ENCODE assay signal across 20 cellular contexts in genomic region chr21:15526793-15527192, GRCh38.
"Had no signal": no experiment of that assay in that cellular context is flagged by ENCODE, and none has a peak within 500 bp of the region (broad histone marks: within the 10 kb centered on the region; RNA-seq: fewer than 3 reads in every experiment).

No MANE protein-coding gene starts in this region.

- H2AFZ ChIP-seq: parathyroid adenoma had no signal

- H3K9me3 ChIP-seq: colonic mucosa, psoas muscle, sigmoid colon, thyroid gland had no signal

- H3K4me1 Mint-ChIP-seq: mesothelial cell of epicardium, neural crest cell had no signal

- H3K36me3 Mint-ChIP-seq: stimulated activated effector memory CD8-positive, alpha-beta T cell treated with anti-CD3 and anti-CD28 coated beads, Interleukin-12 subunit alpha, Interleukin-12 subunit beta, amount 100 ng/mL, for 72 hours; type B pancreatic cell had no signal

- ATAC-seq: left lobe of liver; naive thymus-derived CD4-positive, alpha-beta T cell; psoas muscle; right cardiac atrium; stimulated activated effector memory CD8-positive, alpha-beta T cell treated with anti-CD3 and anti-CD28 coated beads, Interleukin-12 subunit alpha, Interleukin-12 subunit beta, amount 100 ng/mL, for 72 hours had no signal

- H3K27ac Mint-ChIP-seq: dendritic cell treated with granulocyte-macrophage colony-stimulating factor and Interleukin-4, amounts not matched to agents 40 ng/mL and 50 ng/mL, for 4 days; mesothelial cell of epicardium; naive thymus-derived CD4-positive, alpha-beta T cell; stimulated activated effector memory CD8-positive, alpha-beta T cell treated with anti-CD3 and anti-CD28 coated beads, Interleukin-12 subunit alpha, Interleukin-12 subunit beta, amount 100 ng/mL, for 72 hours; type B pancreatic cell had no signal

- H3K27ac ChIP-seq: colonic mucosa, parathyroid adenoma, psoas muscle, sigmoid colon, stomach, thyroid gland had no signal

- H3K36me3 ChIP-seq: colonic mucosa, sigmoid colon, stomach, thyroid gland had no signal

- H3K4me3 ChIP-seq: colonic mucosa, psoas muscle, sigmoid colon, stomach, thyroid gland had no signal

- H3K4me3 Mint-ChIP-seq: central memory CD8-positive, alpha-beta T cell; dendritic cell treated with granulocyte-macrophage colony-stimulating factor and Interleukin-4, amounts not matched to agents 40 ng/mL and 50 ng/mL, for 4 days; mesothelial cell of epicardium; naive thymus-derived CD4-positive, alpha-beta T cell; neural crest cell; stimulated activated effector memory CD8-positive, alpha-beta T cell treated with anti-CD3 and anti-CD28 coated beads, Interleukin-12 subunit alpha, Interleukin-12 subunit beta, amount 100 ng/mL, for 72 hours; type B pancreatic cell had no signal

- H3K4me1 ChIP-seq: colonic mucosa, parathyroid adenoma, psoas muscle, sigmoid colon, stomach, thyroid gland had no signal

- DNase-seq: colonic mucosa; kidney; mesenchymal stem cell; naive thymus-derived CD4-positive, alpha-beta T cell; psoas muscle; right cardiac atrium; sigmoid colon; stimulated activated CD4-positive, alpha-beta T cell treated with anti-CD3 and anti-CD28 coated beads, Interleukin-2, amount 100 ng/mL, for 24 hours; stimulated activated CD4-positive, alpha-beta T cell treated with anti-CD3 and anti-CD28 coated beads, Interleukin-4, amount 100 ng/mL, for 24 hours; stimulated activated naive CD4-positive, alpha-beta T cell treated with Interleukin-2 at 50 U/mL for 16 hours; stomach; thyroid gland had no signal

- H3K9ac ChIP-seq: parathyroid adenoma had no signal

- H3K79me2 ChIP-seq: parathyroid adenoma had no signal

- H3K9me3 Mint-ChIP-seq: central memory CD8-positive, alpha-beta T cell; dendritic cell treated with granulocyte-macrophage colony-stimulating factor and Interleukin-4, amounts not matched to agents 40 ng/mL and 50 ng/mL, for 4 days; stimulated activated effector memory CD8-positive, alpha-beta T cell treated with anti-CD3 and anti-CD28 coated beads, Interleukin-12 subunit alpha, Interleukin-12 subunit beta, amount 100 ng/mL, for 72 hours; type B pancreatic cell had no signal

- H3K27me3 ChIP-seq: colonic mucosa, sigmoid colon, stomach, thyroid gland had no signal

- H3K27me3 Mint-ChIP-seq: dendritic cell treated with granulocyte-macrophage colony-stimulating factor and Interleukin-4, amounts not matched to agents 40 ng/mL and 50 ng/mL, for 4 days; type B pancreatic cell had no signal
